ENCODE assay signal across 1 cellular context in genomic region chr16:67968440-67969285, GRCh38.
TF ChIP-seq lines count a peak whose summit lies in the region.

SLC12A4 (minus strand) TSS chr16:67968637; CDS start chr16:67968553, 84 bp downstream.

TF ChIP-seq in K562, 482 proteins besides CTCF, POLR2A, EP300 and RAD21 (continued from another document and continues in another):
- TF ChIP-seq CGGBP1 (CRISPR knock-in tag; IDR thresholded peaks at IDR 0.05) (no peak), THAP7 (CRISPR knock-in tag; IDR thresholded peaks at IDR 0.05) (no peak), ETV5 (CRISPR knock-in tag; IDR thresholded peaks at IDR 0.05; ENCODE audit: low read depth) (peak; percentile 54; the same call in 1 of the 2 replicates), ZBTB12 (CRISPR knock-in tag; IDR thresholded peaks at IDR 0.05) (no peak), CHCHD3 (CRISPR knock-in tag; IDR thresholded peaks at IDR 0.05) (no peak), ELF1 (tag; IDR thresholded peaks at IDR 0.05) (no peak), ZNF511 (CRISPR knock-in tag; IDR thresholded peaks at IDR 0.05) (peak; percentile 71; the same call in 1 of the 2 replicates), TEAD4 (IDR thresholded peaks at IDR 0.05; ENCODE audit: low read length) (peak; percentile 49; the same call in 1 of the 2 replicates), TEAD4 (CRISPR knock-in tag; IDR thresholded peaks at IDR 0.05; ENCODE audit: borderline replicate concordance) (no peak), ZNF347 (CRISPR knock-in tag; IDR thresholded peaks at IDR 0.05; ENCODE audit: low read depth) (no peak), SNRNP70 (optimal IDR thresholded peaks at IDR 0.05; ENCODE audit: low read depth, low read length) (no peak), EGR1 (conservative IDR thresholded peaks at IDR 0.05) (peak; percentile 87), ZBTB7A (IDR thresholded peaks at IDR 0.05; ENCODE audit: borderline replicate concordance, control insufficient read depth, low read depth, low read length) (peak; percentile 100), RB1 (IDR thresholded peaks at IDR 0.05; ENCODE audit: low read depth) (peak; percentile 95; the same call in 1 of the 2 replicates), MITF (IDR thresholded peaks at IDR 0.05) (no peak), SREBF1 (IDR thresholded peaks at IDR 0.05; ENCODE audit: borderline replicate concordance, low read depth, low read length) (no peak), TEAD2 (tag; IDR thresholded peaks at IDR 0.05) (no peak), NR2F6 (CRISPR knock-in tag; IDR thresholded peaks at IDR 0.05) (no peak), ZNF224 (CRISPR knock-in tag; IDR thresholded peaks at IDR 0.05) (no peak), MTF1 (CRISPR knock-in tag; IDR thresholded peaks at IDR 0.05; ENCODE audit: borderline replicate concordance) (no peak), NRF1 (conservative IDR thresholded peaks at IDR 0.05 in 1 of 2, IDR thresholded peaks at IDR 0.05 in 1 of 2) (peak; percentile 56 to 67), ZNF699 (CRISPR knock-in tag; IDR thresholded peaks at IDR 0.05; ENCODE audit: insufficient replicate concordance) (no peak), SREBF2 (CRISPR knock-in tag; IDR thresholded peaks at IDR 0.05) (no peak), FOXA1 (IDR thresholded peaks at IDR 0.05; ENCODE audit: borderline replicate concordance) (no peak), ZNF124 (CRISPR knock-in tag; IDR thresholded peaks at IDR 0.05) (no peak), ETS1 (conservative IDR thresholded peaks at IDR 0.05; ENCODE audit: control insufficient read depth, low read depth, low read length) (peak; percentile 78), HDAC8 (tag; IDR thresholded peaks at IDR 0.05) (no peak), USF1 (CRISPR knock-in tag; IDR thresholded peaks at IDR 0.05) (no peak), ZSCAN32 (CRISPR knock-in tag; IDR thresholded peaks at IDR 0.05) (no peak), ZNF133 (CRISPR knock-in tag; IDR thresholded peaks at IDR 0.05) (no peak), ZBTB9 (CRISPR knock-in tag; IDR thresholded peaks at IDR 0.05) (0 out of 2 replicates have a peak, but pooled peaks have one; percentile 8), HNRNPUL1 (IDR thresholded peaks at IDR 0.05; ENCODE audit: low read length) (no peak), SIN3A (IDR thresholded peaks at IDR 0.05; ENCODE audit: borderline replicate concordance in 2 of 2, control insufficient read depth in 1 of 2, low read depth in 2 of 2, low read length in 2 of 2) (no peak; a peak in 1 of 4 replicates), SOX6 (IDR thresholded peaks at IDR 0.05) (peak; percentile 19; the same call in 1 of the 2 replicates), SP2 (IDR thresholded peaks at IDR 0.05; ENCODE audit: extremely low read depth, low read depth, low read length, poor library complexity, severe bottlenecking) (no peak), ZNF668 (CRISPR knock-in tag; IDR thresholded peaks at IDR 0.05) (no peak), SAP30 (IDR thresholded peaks at IDR 0.05; ENCODE audit: borderline replicate concordance, insufficient read depth, low read depth, low read length, poor library complexity, severe bottlenecking) (no peak), HNRNPK (IDR thresholded peaks at IDR 0.05; ENCODE audit: low read depth, low read length, poor library complexity, severe bottlenecking) (no peak), FOXM1 (IDR thresholded peaks at IDR 0.05; ENCODE audit: low read depth) (peak; percentile 41; the same call in 1 of the 2 replicates), FOXM1 (CRISPR knock-in tag; IDR thresholded peaks at IDR 0.05; ENCODE audit: low read depth) (0 out of 2 replicates have a peak, but pooled peaks have one; percentile 68), ARID2 (IDR thresholded peaks at IDR 0.05) (no peak), GATAD2B (IDR thresholded peaks at IDR 0.05; ENCODE audit: borderline replicate concordance) (peak; percentile 85; the same call in 1 of the 2 replicates), FOSL1 (tag; conservative IDR thresholded peaks at IDR 0.05) (peak; percentile 61), RBM34 (IDR thresholded peaks at IDR 0.05; ENCODE audit: borderline replicate concordance, insufficient read depth, low read length) (no peak), ZNF395 (CRISPR knock-in tag; IDR thresholded peaks at IDR 0.05) (no peak), GABPB2 (CRISPR knock-in tag; conservative IDR thresholded peaks at IDR 0.05) (no peak)
- TF ChIP-seq, protein P1, sequence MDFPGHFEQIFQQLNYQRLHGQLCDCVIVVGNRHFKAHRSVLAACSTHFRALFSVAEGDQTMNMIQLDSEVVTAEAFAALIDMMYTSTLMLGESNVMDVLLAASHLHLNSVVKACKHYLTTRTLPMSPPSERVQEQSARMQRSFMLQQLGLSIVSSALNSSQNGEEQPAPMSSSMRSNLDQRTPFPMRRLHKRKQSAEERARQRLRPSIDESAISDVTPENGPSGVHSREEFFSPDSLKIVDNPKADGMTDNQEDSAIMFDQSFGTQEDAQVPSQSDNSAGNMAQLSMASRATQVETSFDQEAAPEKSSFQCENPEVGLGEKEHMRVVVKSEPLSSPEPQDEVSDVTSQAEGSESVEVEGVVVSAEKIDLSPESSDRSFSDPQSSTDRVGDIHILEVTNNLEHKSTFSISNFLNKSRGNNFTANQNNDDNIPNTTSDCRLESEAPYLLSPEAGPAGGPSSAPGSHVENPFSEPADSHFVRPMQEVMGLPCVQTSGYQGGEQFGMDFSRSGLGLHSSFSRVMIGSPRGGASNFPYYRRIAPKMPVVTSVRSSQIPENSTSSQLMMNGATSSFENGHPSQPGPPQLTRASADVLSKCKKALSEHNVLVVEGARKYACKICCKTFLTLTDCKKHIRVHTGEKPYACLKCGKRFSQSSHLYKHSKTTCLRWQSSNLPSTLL (IDR thresholded peaks at IDR 0.05), result no peak
- TF ChIP-seq, protein P2, sequence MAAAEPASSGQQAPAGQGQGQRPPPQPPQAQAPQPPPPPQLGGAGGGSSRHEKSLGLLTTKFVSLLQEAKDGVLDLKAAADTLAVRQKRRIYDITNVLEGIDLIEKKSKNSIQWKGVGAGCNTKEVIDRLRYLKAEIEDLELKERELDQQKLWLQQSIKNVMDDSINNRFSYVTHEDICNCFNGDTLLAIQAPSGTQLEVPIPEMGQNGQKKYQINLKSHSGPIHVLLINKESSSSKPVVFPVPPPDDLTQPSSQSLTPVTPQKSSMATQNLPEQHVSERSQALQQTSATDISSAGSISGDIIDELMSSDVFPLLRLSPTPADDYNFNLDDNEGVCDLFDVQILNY (CRISPR knock-in tag; IDR thresholded peaks at IDR 0.05), result peak; percentile 49; the same call in 1 of the 2 replicates
- TF ChIP-seq, protein P3, sequence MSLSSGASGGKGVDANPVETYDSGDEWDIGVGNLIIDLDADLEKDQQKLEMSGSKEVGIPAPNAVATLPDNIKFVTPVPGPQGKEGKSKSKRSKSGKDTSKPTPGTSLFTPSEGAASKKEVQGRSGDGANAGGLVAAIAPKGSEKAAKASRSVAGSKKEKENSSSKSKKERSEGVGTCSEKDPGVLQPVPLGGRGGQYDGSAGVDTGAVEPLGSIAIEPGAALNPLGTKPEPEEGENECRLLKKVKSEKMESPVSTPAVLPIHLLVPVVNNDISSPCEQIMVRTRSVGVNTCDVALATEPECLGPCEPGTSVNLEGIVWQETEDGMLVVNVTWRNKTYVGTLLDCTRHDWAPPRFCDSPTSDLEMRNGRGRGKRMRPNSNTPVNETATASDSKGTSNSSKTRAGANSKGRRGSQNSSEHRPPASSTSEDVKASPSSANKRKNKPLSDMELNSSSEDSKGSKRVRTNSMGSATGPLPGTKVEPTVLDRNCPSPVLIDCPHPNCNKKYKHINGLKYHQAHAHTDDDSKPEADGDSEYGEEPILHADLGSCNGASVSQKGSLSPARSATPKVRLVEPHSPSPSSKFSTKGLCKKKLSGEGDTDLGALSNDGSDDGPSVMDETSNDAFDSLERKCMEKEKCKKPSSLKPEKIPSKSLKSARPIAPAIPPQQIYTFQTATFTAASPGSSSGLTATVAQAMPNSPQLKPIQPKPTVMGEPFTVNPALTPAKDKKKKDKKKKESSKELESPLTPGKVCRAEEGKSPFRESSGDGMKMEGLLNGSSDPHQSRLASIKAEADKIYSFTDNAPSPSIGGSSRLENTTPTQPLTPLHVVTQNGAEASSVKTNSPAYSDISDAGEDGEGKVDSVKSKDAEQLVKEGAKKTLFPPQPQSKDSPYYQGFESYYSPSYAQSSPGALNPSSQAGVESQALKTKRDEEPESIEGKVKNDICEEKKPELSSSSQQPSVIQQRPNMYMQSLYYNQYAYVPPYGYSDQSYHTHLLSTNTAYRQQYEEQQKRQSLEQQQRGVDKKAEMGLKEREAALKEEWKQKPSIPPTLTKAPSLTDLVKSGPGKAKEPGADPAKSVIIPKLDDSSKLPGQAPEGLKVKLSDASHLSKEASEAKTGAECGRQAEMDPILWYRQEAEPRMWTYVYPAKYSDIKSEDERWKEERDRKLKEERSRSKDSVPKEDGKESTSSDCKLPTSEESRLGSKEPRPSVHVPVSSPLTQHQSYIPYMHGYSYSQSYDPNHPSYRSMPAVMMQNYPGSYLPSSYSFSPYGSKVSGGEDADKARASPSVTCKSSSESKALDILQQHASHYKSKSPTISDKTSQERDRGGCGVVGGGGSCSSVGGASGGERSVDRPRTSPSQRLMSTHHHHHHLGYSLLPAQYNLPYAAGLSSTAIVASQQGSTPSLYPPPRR (CRISPR knock-in tag; IDR thresholded peaks at IDR 0.05; ENCODE audit: borderline replicate concordance), result no peak
